ENCODE assay signal across 14 cellular contexts in the genomic region with DNA sequence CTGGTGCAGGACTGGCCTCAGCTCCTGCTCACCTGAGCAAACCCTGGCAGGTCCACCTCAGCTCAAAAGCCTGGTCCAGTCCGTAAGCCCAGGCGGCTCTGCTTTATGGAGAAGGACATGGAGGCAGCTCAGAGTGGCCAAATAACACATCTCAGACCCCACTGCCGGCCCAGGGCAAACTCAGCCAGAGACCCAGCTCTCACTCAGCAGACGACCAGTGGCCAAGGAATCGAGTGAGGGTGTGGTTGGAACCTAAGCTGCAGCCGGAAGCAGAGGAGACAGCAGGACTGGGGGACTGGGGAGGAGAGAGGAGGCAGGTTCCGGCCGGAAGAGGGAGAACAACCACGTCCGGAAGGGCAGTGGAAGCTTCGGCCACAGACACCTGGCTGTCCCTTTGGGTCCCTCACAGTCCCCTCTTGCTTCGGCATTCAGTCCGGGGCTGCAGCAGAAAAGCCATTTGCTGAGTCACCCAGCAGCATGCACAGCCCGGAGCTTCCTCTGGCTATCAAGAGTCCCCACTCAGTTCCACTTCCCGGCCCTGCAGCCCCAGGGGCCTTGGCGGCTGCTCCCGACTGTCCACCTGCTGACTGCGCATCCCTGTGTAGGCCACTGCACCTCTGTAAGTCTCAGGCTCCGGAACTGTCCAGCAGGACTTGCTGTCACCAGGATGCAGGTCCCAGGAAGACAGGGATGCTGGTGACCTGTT.
DNase-seq lines count a peak whose midpoint lies in the region; ATAC-seq and TF ChIP-seq lines count a peak whose summit lies in the region.
"Had no signal": no experiment of that assay in that cellular context is flagged by ENCODE, and none has a peak within 500 bp of the region (broad histone marks: within the 10 kb centered on the region; RNA-seq: fewer than 3 reads in every experiment).

No MANE protein-coding gene starts in this region.

- H2AK5ac ChIP-seq in neuronal stem cell (ENCODE audit: low read depth, low read length) = peak overlapping the region; percentile 54

- H3K36me3 Mint-ChIP-seq in chondrocyte (ENCODE audit: low read depth) (no peaks in the 10 kb centered on the region), HFFc6 (ENCODE audit: low read depth) (no peaks in the 10 kb centered on the region)
- H3K36me3 Mint-ChIP-seq: CD8-positive, alpha-beta T cell had no signal

- H3K27ac ChIP-seq in neuronal stem cell (replicated peaks; ENCODE audit: low read length) (no peak overlapping the region), gastroesophageal sphincter (no peak overlapping the region)
- H3K27ac ChIP-seq: breast epithelium had no signal

- ATAC-seq in HG03280 (IDR thresholded peaks at IDR 0.05; ENCODE audit: unreplicated experiment) = no peak
- ATAC-seq in GM21619 (IDR thresholded peaks at IDR 0.05; ENCODE audit: unreplicated experiment) = no peak
- ATAC-seq in gastroesophageal sphincter = no peak
- ATAC-seq: CD8-positive, alpha-beta T cell; effector memory CD8-positive, alpha-beta T cell had no signal

- H3K27me3 ChIP-seq in neuronal stem cell (ENCODE audit: control insufficient read depth in 3 of 3, insufficient read depth in 3 of 3, low read depth in 1 of 3, low read length in 3 of 3) (no peaks in the 10 kb centered on the region), gastroesophageal sphincter (no peaks in the 10 kb centered on the region)
- H3K27me3 ChIP-seq: breast epithelium had no signal

- no peak overlapping the region for H4K91ac ChIP-seq in neuronal stem cell (ENCODE audit: low read depth, low read length, poor library complexity)

- no peak overlapping the region for H2BK120ac ChIP-seq in neuronal stem cell (ENCODE audit: low read depth, low read length)

- no peak overlapping the region for H2AFZ ChIP-seq in neuronal stem cell (ENCODE audit: low read length)

- no peak overlapping the region for H3K27ac Mint-ChIP-seq in chondrocyte (ENCODE audit: unreplicated experiment)
- no peak overlapping the region for H3K27ac Mint-ChIP-seq in HFFc6
- H3K27ac Mint-ChIP-seq: CD8-positive, alpha-beta T cell; effector memory CD8-positive, alpha-beta T cell had no signal

- no peaks in the 10 kb centered on the region for H3K9me3 Mint-ChIP-seq in chondrocyte (ENCODE audit: low read depth)
- no peaks in the 10 kb centered on the region for H3K9me3 Mint-ChIP-seq in HFFc6
- H3K9me3 Mint-ChIP-seq: CD8-positive, alpha-beta T cell; effector memory CD8-positive, alpha-beta T cell had no signal

- H3K4me3 ChIP-seq in neuronal stem cell (ENCODE audit: low read length in 2 of 2) = no peak overlapping the region
- no peak overlapping the region for H3K4me3 ChIP-seq in gastroesophageal sphincter
- H3K4me3 ChIP-seq: breast epithelium had no signal

- H2BK5ac ChIP-seq in neuronal stem cell (ENCODE audit: low read length) = peak overlapping the region; percentile 21

- H3K9ac ChIP-seq in neuronal stem cell (ENCODE audit: low read depth, low read length, poor library complexity) = no peak overlapping the region

- H3K4me3 Mint-ChIP-seq in chondrocyte (ENCODE audit: unreplicated experiment) (no peak overlapping the region), HFFc6 (no peak overlapping the region)
- H3K4me3 Mint-ChIP-seq: CD8-positive, alpha-beta T cell; effector memory CD8-positive, alpha-beta T cell had no signal

- no peak overlapping the region for H3K23ac ChIP-seq in neuronal stem cell (ENCODE audit: low read depth, low read length, poor library complexity)

- H3K4me1 Mint-ChIP-seq in chondrocyte (ENCODE audit: low read depth) (peaks cover 6% of the 10 kb centered on the region), HFFc6 (ENCODE audit: low read depth) (no peaks in the 10 kb centered on the region)

- peaks cover 22% of the 10 kb centered on the region for H3K27me3 Mint-ChIP-seq in chondrocyte (ENCODE audit: low read depth)
- peaks cover 19% of the 10 kb centered on the region for H3K27me3 Mint-ChIP-seq in HFFc6 (ENCODE audit: insufficient read depth)

- H3K4me2 ChIP-seq in neuronal stem cell (ENCODE audit: insufficient read depth, low read length, poor library complexity, severe bottlenecking) = no peak overlapping the region

- TF ChIP-seq CTCF in chondrocyte (IDR thresholded peaks at IDR 0.05) (no peak), HFFc6 (IDR thresholded peaks at IDR 0.05) (no peak), gastroesophageal sphincter (IDR thresholded peaks at IDR 0.05) (no peak)

- no peak overlapping the region for H4K8ac ChIP-seq in neuronal stem cell (ENCODE audit: low read depth, low read length)

- no peak for TF ChIP-seq EP300 in gastroesophageal sphincter (IDR thresholded peaks at IDR 0.05)

- no peaks in the 10 kb centered on the region for H3K36me3 ChIP-seq in neuronal stem cell (replicated peaks in 1 of 2; ENCODE audit: control insufficient read depth in 2 of 2, insufficient read depth in 2 of 2, low read length in 2 of 2)
- no peaks in the 10 kb centered on the region for H3K36me3 ChIP-seq in gastroesophageal sphincter
- H3K36me3 ChIP-seq: breast epithelium had no signal

- peak; percentile 6 for DNase-seq in GF-D8 (lab: John Stamatoyannopoulos, UW)
- peak; percentile 12 for DNase-seq in KG1 (lab: John Stamatoyannopoulos, UW)
- peak; percentile 63 for DNase-seq in chondrocyte (ENCODE audit: low spot score)
- no peak for DNase-seq in neuronal stem cell (ENCODE audit: low spot score)
- DNase-seq in HFFc6 = no peak
- DNase-seq: activated naive CD4-positive, alpha-beta T cell treated with Interleukin-2 at 50 U/mL for 16 hours; CD8-positive, alpha-beta T cell; effector memory CD8-positive, alpha-beta T cell; foreskin fibroblast; T-helper 9 cell had no signal

- no CpG with 5 or more reads among the region's 19 CpGs for WGBS in neuronal stem cell (ENCODE audit: extremely low coverage in 2 of 2, insufficient read length in 2 of 2, insufficient replicate concordance in 1 of 2), 2 donors
- WGBS in gastroesophageal sphincter (ENCODE audit: low coverage in 1 of 2), 2 donors = 82 to 88% methylated on average over 5 of the region's 19 CpGs

- no peaks in the 10 kb centered on the region for H3K9me3 ChIP-seq in neuronal stem cell (replicated peaks in 1 of 2; ENCODE audit: control insufficient read depth in 2 of 2, insufficient read depth in 1 of 2, low read depth in 1 of 2, low read length in 2 of 2)
- H3K9me3 ChIP-seq in gastroesophageal sphincter = no peaks in the 10 kb centered on the region
- H3K9me3 ChIP-seq: breast epithelium had no signal

- H3K4me1 ChIP-seq in neuronal stem cell (ENCODE audit: control insufficient read depth in 2 of 2, insufficient read depth in 1 of 2, low read depth in 1 of 2, low read length in 2 of 2) = peaks cover 0 to 18% of the 10 kb centered on the region in 2 donors
- no peaks in the 10 kb centered on the region for H3K4me1 ChIP-seq in gastroesophageal sphincter
- H3K4me1 ChIP-seq: breast epithelium had no signal

- H3K79me1 ChIP-seq in neuronal stem cell (ENCODE audit: low read depth, low read length) = no peaks in the 10 kb centered on the region

- peak overlapping the region; percentile 80 for H3K18ac ChIP-seq in neuronal stem cell (ENCODE audit: low read length)

- no peak overlapping the region for H3K4ac ChIP-seq in neuronal stem cell (ENCODE audit: low read length)

- H2BK15ac ChIP-seq in neuronal stem cell (ENCODE audit: low read length) = peak overlapping the region; percentile 56

- H2BK12ac ChIP-seq in neuronal stem cell (ENCODE audit: low read length) = peak overlapping the region; percentile 63

- TF ChIP-seq POLR2A in gastroesophageal sphincter (IDR thresholded peaks at IDR 0.05) = no peak

- H3K14ac ChIP-seq in neuronal stem cell (ENCODE audit: low read length) = no peak overlapping the region

Comparison
In these comparisons a context has a peak if more than half of its experiments do, and no peak if none do; other contexts are left out.
1. DNase-seq: peak in GF-D8 (single experiment), KG1 (single experiment) and chondrocyte (single experiment); none in neuronal stem cell (single experiment) and HFFc6 (single experiment).